Comparison of ENCODE assay signal across 8 cellular contexts in genomic region chr2:102063360-102063947, GRCh38.
DNase-seq lines count a peak whose midpoint lies in the region; ATAC-seq and TF ChIP-seq lines count a peak whose summit lies in the region.

No MANE protein-coding gene starts in this region.

- peak overlapping the region; percentile 1 to 23 for H3K9ac ChIP-seq in colonic mucosa (ENCODE audit: low read depth in 2 of 2, low read length in 2 of 2)

- H3K4me1 Mint-ChIP-seq in stimulated activated naive CD8-positive, alpha-beta T cell treated with anti-CD3 and anti-CD28 coated beads, Interleukin-15, Interleukin-2, amounts not matched to agents 100 ng/mL and 50 ng/mL, for 24 hours (ENCODE audit: low read depth): peaks cover 31% of the 10 kb centered on the region

- H3K27ac Mint-ChIP-seq in stimulated activated naive CD8-positive, alpha-beta T cell treated with anti-CD3 and anti-CD28 coated beads, Interleukin-15, Interleukin-2, amounts not matched to agents 100 ng/mL and 50 ng/mL, for 24 hours: peak overlapping the region; percentile 86

- DNase-seq in stimulated activated naive CD8-positive, alpha-beta T cell treated with anti-CD3 and anti-CD28 coated beads, Interleukin-15, Interleukin-2, amounts not matched to agents 100 U/mL and 50 U/mL, for 24 hours: no peak
- DNase-seq in colonic mucosa (peak; percentile 52), mucosa of gallbladder (ENCODE audit: low spot score) (peak; percentile 67), NCI-H2171 treated with DMSO at 0.1 percent for 48 hours (lab: John Stamatoyannopoulos, UW) (no peak), COLO668 (lab: John Stamatoyannopoulos, UW; ENCODE audit: unreplicated experiment) (no peak)

- no peaks in the 10 kb centered on the region for H3K36me3 ChIP-seq in colonic mucosa

- H3K27me3 Mint-ChIP-seq in stimulated activated naive CD8-positive, alpha-beta T cell treated with anti-CD3 and anti-CD28 coated beads, Interleukin-15, Interleukin-2, amounts not matched to agents 100 ng/mL and 50 ng/mL, for 24 hours: peaks cover 15% of the 10 kb centered on the region

- no peak overlapping the region for H3K4me3 Mint-ChIP-seq in stimulated activated naive CD8-positive, alpha-beta T cell treated with anti-CD3 and anti-CD28 coated beads, Interleukin-15, Interleukin-2, amounts not matched to agents 100 ng/mL and 50 ng/mL, for 24 hours

- H3K27ac ChIP-seq in colonic mucosa: peak overlapping the region; percentile 79

- no peaks in the 10 kb centered on the region for H3K9me3 Mint-ChIP-seq in stimulated activated naive CD8-positive, alpha-beta T cell treated with anti-CD3 and anti-CD28 coated beads, Interleukin-15, Interleukin-2, amounts not matched to agents 100 ng/mL and 50 ng/mL, for 24 hours

- intact Hi-C loops in colonic mucosa (cut with DNase I): no loop called here

- H3K4me1 ChIP-seq in colonic mucosa: peaks cover 11% of the 10 kb centered on the region

- no peaks in the 10 kb centered on the region for H3K36me3 Mint-ChIP-seq in stimulated activated naive CD8-positive, alpha-beta T cell treated with anti-CD3 and anti-CD28 coated beads, Interleukin-15, Interleukin-2, amounts not matched to agents 100 ng/mL and 50 ng/mL, for 24 hours (ENCODE audit: low read depth)

- no peaks in the 10 kb centered on the region for H3K27me3 ChIP-seq in colonic mucosa

- no peak for ATAC-seq in stimulated activated naive CD8-positive, alpha-beta T cell treated with anti-CD3 and anti-CD28 coated beads, Interleukin-15, Interleukin-2, amounts not matched to agents 100 U/mL and 50 U/mL, for 24 hours
- no peak for ATAC-seq in GM18858 (IDR thresholded peaks at IDR 0.05; ENCODE audit: unreplicated experiment)
- no peak for ATAC-seq in HG03039 (IDR thresholded peaks at IDR 0.05; ENCODE audit: unreplicated experiment)

- H3K9me3 ChIP-seq in colonic mucosa: no peaks in the 10 kb centered on the region

- H3K4me3 ChIP-seq in colonic mucosa: no peak overlapping the region

- TF ChIP-seq CTCF in colonic mucosa (IDR thresholded peaks at IDR 0.05): no peak

Comparison
In these comparisons a context has a peak if more than half of its experiments do, and no peak if none do; other contexts are left out.
1. DNase-seq: peak in colonic mucosa (single experiment) and mucosa of gallbladder (single experiment); none in stimulated activated naive CD8-positive, alpha-beta T cell treated with anti-CD3 and anti-CD28 coated beads, Interleukin-15, Interleukin-2, amounts not matched to agents 100 U/mL and 50 U/mL, for 24 hours (single experiment), NCI-H2171 treated with DMSO at 0.1 percent for 48 hours (single experiment) and COLO668 (single experiment).